ENCODE assay signal across 19 cellular contexts in the genomic region with DNA sequence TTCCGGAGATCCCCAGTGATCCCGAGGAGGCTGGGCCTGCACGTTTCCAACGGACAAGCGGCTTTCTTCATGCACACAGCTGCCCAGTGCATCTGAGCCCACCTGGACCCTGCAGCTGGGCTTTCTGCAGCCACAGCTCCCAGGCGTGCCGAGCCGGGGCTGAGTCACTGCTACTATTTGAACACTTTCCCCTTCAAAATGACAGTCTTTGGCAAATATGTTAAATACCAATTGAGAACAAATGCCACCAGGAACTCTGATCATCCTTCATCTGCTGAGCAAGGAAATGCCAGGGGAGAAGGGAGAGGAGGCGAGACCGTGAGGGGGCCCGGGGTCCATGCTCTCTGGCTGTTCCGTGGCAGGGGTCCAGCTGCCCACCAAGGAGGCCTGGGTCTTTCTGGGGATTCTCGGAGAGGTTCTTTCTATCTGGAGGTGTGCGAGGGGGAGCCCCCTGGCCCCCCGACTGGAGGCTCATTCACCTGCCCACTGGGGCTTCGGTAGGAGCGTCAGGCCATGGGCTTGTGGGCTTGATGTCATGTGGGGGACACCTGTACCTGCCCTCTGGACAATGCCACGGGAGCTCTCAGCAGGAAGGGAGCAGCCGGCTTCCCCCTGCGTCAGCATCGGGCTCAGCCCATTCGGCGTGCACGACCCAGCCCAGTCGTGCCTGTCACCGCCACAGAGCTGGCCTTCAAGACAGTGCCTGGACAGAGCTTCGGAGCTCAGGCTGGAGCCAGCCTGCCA.
DNase-seq lines count a peak whose midpoint lies in the region; ATAC-seq, FAIRE-seq and TF ChIP-seq lines count a peak whose summit lies in the region.
"Had no signal": no experiment of that assay in that cellular context is flagged by ENCODE, and none has a peak within 500 bp of the region (broad histone marks: within the 10 kb centered on the region; RNA-seq: fewer than 3 reads in every experiment).

No MANE protein-coding gene starts in this region.

- no peaks in the 10 kb centered on the region for H3K4me1 ChIP-seq in esophagus squamous epithelium
- H3K4me1 ChIP-seq: BLaER1 treated with 17β-estradiol and CSF1 and Interleukin-3, amounts not matched to agents 10 nM and 100 nM had no signal

- H3K27me3 Mint-ChIP-seq in brain (peaks cover 4% of the 10 kb centered on the region), nephron progenitor cell (ENCODE audit: low read depth, poor library complexity) (peaks cover 14% of the 10 kb centered on the region)

- 90% methylated on average over 2 of the region's 27 CpGs; no CpG with 5 or more reads in 1 of the 2 donors for WGBS in esophagus squamous epithelium, 2 donors

- intact Hi-C loops in Right ventricle myocardium superior (cut with DNase I), result no loop called here
- intact Hi-C loops in cardiac septum (cut with DNase I), result no loop called here
- intact Hi-C loops in esophagus squamous epithelium (cut with DNase I), result no loop called here

- H3K4me1 Mint-ChIP-seq in brain (peaks cover 70% of the 10 kb centered on the region), nephron progenitor cell (peaks cover 43% of the 10 kb centered on the region)
- H3K4me1 Mint-ChIP-seq: CD8-positive, alpha-beta memory T cell; IgD-negative memory B cell had no signal

- H3K9me3 ChIP-seq in esophagus squamous epithelium, result no peaks in the 10 kb centered on the region
- H3K9me3 ChIP-seq: BLaER1 treated with 17β-estradiol and CSF1 and Interleukin-3, amounts not matched to agents 10 nM and 100 nM had no signal

- peak overlapping the region in 3 of 5 experiments; percentile 14 to 85 (median 76) for H3K27ac Mint-ChIP-seq in brain
- H3K27ac Mint-ChIP-seq in nephron progenitor cell, result peak overlapping the region; percentile 36
- H3K27ac Mint-ChIP-seq: CD8-positive, alpha-beta memory T cell; IgD-negative memory B cell had no signal

- DNase-seq in Right ventricle myocardium superior (peak; percentile 22), cardiac septum (ENCODE audit: low spot score) (no peak), nephron progenitor cell (no peak), urothelium cell line (ENCODE audit: low spot score) (peak; percentile 20), esophagus squamous epithelium (lab: John Stamatoyannopoulos, UW) (no peak), RPMI8226 (no peak), COLO668 (lab: John Stamatoyannopoulos, UW; ENCODE audit: unreplicated experiment) (no peak)
- DNase-seq: 8988T, DMS79 treated with DMSO at 0.1 percent for 48 hours, Kasumi-1, NCI-H187, NCI-H446 treated with DMSO at 0.1 percent for 48 hours, NCI-H774, SIG-M5 had no signal

- TF ChIP-seq POLR2A in esophagus squamous epithelium (IDR thresholded peaks at IDR 0.05), result no peak

- no peak overlapping the region for H3K4me3 ChIP-seq in esophagus squamous epithelium
- H3K4me3 ChIP-seq: BLaER1 treated with 17β-estradiol and CSF1 and Interleukin-3, amounts not matched to agents 10 nM and 100 nM had no signal

- no peak for TF ChIP-seq CTCF in brain (conservative IDR thresholded peaks at IDR 0.05)
- TF ChIP-seq CTCF in nephron progenitor cell (IDR thresholded peaks at IDR 0.05), result no peak
- no peak for TF ChIP-seq CTCF in esophagus squamous epithelium (IDR thresholded peaks at IDR 0.05)

- no peaks in the 10 kb centered on the region for H3K27me3 ChIP-seq in esophagus squamous epithelium
- H3K27me3 ChIP-seq: BLaER1 treated with 17β-estradiol and CSF1 and Interleukin-3, amounts not matched to agents 10 nM and 100 nM had no signal

- H3K9me3 Mint-ChIP-seq in brain, result peaks cover 0 to 9% (median 2%) of the 10 kb centered on the region in 5 experiments
- H3K9me3 Mint-ChIP-seq in nephron progenitor cell, result no peaks in the 10 kb centered on the region
- H3K9me3 Mint-ChIP-seq: IgD-negative memory B cell had no signal

- H3K27ac ChIP-seq in esophagus squamous epithelium, result no peak overlapping the region
- H3K27ac ChIP-seq: BLaER1 treated with 17β-estradiol and CSF1 and Interleukin-3, amounts not matched to agents 10 nM and 100 nM had no signal

- H3K36me3 ChIP-seq in esophagus squamous epithelium, result no peaks in the 10 kb centered on the region
- H3K36me3 ChIP-seq: BLaER1 treated with 17β-estradiol and CSF1 and Interleukin-3, amounts not matched to agents 10 nM and 100 nM had no signal

- peaks cover 6% of the 10 kb centered on the region for H3K36me3 Mint-ChIP-seq in brain
- H3K36me3 Mint-ChIP-seq in nephron progenitor cell (ENCODE audit: low read depth), result no peaks in the 10 kb centered on the region
- H3K36me3 Mint-ChIP-seq: CD8-positive, alpha-beta memory T cell; IgD-negative memory B cell had no signal

- H3K4me3 Mint-ChIP-seq in brain (no peak overlapping the region), nephron progenitor cell (no peak overlapping the region)
- H3K4me3 Mint-ChIP-seq: CD8-positive, alpha-beta memory T cell; IgD-negative memory B cell had no signal

- ATAC-seq in Right ventricle myocardium superior (ENCODE audit: poor library complexity), result no peak

- FAIRE-seq in urothelium cell line (lab: Jason Lieb, UNC), result peak; percentile 20
- FAIRE-seq: HTR-8/SVneo had no signal

Comparison
In these comparisons a context has a peak if more than half of its experiments do, and no peak if none do; other contexts are left out.
1. DNase-seq: peak in Right ventricle myocardium superior (single experiment) and urothelium cell line (single experiment); none in cardiac septum (single experiment), nephron progenitor cell (single experiment), esophagus squamous epithelium (single experiment), RPMI8226 (single experiment) and COLO668 (single experiment).